ENCODE assay signal across 12 cellular contexts in genomic region chr10:111128331-111129167, GRCh38. TPM values are rescaled to one million over a fixed set of nuclear protein-coding genes. Genes with fewer than 3 reads are reported as not detected.
A peak's percentile ranks its signal among the peaks of the same experiment; 100 is the strongest.
DNase-seq lines count a peak whose midpoint lies in the region; ATAC-seq and TF ChIP-seq lines count a peak whose summit lies in the region.
"Had no signal": no experiment of that assay in that cellular context is flagged by ENCODE, and none has a peak within 500 bp of the region (broad histone marks: within the 10 kb centered on the region; RNA-seq: fewer than 3 reads in every experiment).

No MANE protein-coding gene starts in this region.

- ATAC-seq in HG03342 (IDR thresholded peaks at IDR 0.05; ENCODE audit: unreplicated experiment) (no peak), GM21528 (IDR thresholded peaks at IDR 0.05; ENCODE audit: low FRiP score, unreplicated experiment) (no peak)
- ATAC-seq: T-helper 17 cell had no signal

- TF ChIP-seq POLR2A in suprapubic skin (IDR thresholded peaks at IDR 0.05) = no peak

- no peak overlapping the region for H3K4me3 ChIP-seq in suprapubic skin

- DNase-seq in NCI-H2029 (lab: John Stamatoyannopoulos, UW) = peak; percentile 31
- no peak for DNase-seq in NCI-H2029 treated with DMSO at 0.1 percent for 48 hours (lab: John Stamatoyannopoulos, UW)
- DNase-seq in RWPE1 (ENCODE audit: low spot score) = peak; percentile 66
- DNase-seq in glomerular visceral epithelial cell (ENCODE audit: extremely low spot score) = peak; percentile 3
- DNase-seq in stimulated activated CD8-positive, alpha-beta memory T cell treated with anti-CD3 and anti-CD28 coated beads, Interleukin-4, amount 100 ng/mL, for 48 hours = peak; percentile 9
- DNase-seq in suprapubic skin (ENCODE audit: low spot score in 2 of 2) = no peak
- DNase-seq: foreskin melanocyte, NCI-H1092, T-helper 17 cell had no signal

- peaks cover 3% of the 10 kb centered on the region for H3K27me3 ChIP-seq in suprapubic skin

- no peak for TF ChIP-seq CTCF in RWPE1 (conservative IDR thresholded peaks at IDR 0.05; ENCODE audit: low read depth)
- TF ChIP-seq CTCF in suprapubic skin (IDR thresholded peaks at IDR 0.05) = no peak

- no peak for TF ChIP-seq EP300 in suprapubic skin (IDR thresholded peaks at IDR 0.05)

- CTCF ChIA-PET in RWPE1 (lab: Yijun Ruan, JAX) = interaction anchor here (0.6 kb wide), 1 partner anchor 25 kb away, joined by 3 read pairs; no protein-coding TSS in a partner anchor

- H3K36me3 ChIP-seq in suprapubic skin = no peaks in the 10 kb centered on the region

- H3K9me3 ChIP-seq in suprapubic skin = no peaks in the 10 kb centered on the region

- POLR2A ChIA-PET in RWPE1 (lab: Yijun Ruan, JAX; ENCODE audit: low non-redundant PET) = no interaction called here

- no peak overlapping the region for H3K27ac ChIP-seq in RWPE1
- no peak overlapping the region for H3K27ac ChIP-seq in suprapubic skin
- H3K27ac ChIP-seq: parathyroid adenoma had no signal

- 43% methylated on average over 15 of the region's 15 CpGs for WGBS in suprapubic skin

- no peaks in the 10 kb centered on the region for H3K4me1 ChIP-seq in suprapubic skin
- H3K4me1 ChIP-seq: parathyroid adenoma had no signal

RNA-seq across cellular contexts. Expression of gene ADRA2A, which starts 51.7 kb away (rescaled TPM):
- total RNA-seq in suprapubic skin = 1 to 10 TPM; 2.3 to 5.6 (median 4.5) TPM

Comparison
In these comparisons a context has a peak if more than half of its experiments do, and no peak if none do; other contexts are left out.
1. DNase-seq: peak in NCI-H2029 (single experiment), RWPE1 (single experiment), glomerular visceral epithelial cell (single experiment) and stimulated activated CD8-positive, alpha-beta memory T cell treated with anti-CD3 and anti-CD28 coated beads, Interleukin-4, amount 100 ng/mL, for 48 hours (single experiment); none in NCI-H2029 treated with DMSO at 0.1 percent for 48 hours (single experiment) and suprapubic skin (0 of 2).